Comparison of ENCODE assay signal across 8 cellular contexts in the genomic region with DNA sequence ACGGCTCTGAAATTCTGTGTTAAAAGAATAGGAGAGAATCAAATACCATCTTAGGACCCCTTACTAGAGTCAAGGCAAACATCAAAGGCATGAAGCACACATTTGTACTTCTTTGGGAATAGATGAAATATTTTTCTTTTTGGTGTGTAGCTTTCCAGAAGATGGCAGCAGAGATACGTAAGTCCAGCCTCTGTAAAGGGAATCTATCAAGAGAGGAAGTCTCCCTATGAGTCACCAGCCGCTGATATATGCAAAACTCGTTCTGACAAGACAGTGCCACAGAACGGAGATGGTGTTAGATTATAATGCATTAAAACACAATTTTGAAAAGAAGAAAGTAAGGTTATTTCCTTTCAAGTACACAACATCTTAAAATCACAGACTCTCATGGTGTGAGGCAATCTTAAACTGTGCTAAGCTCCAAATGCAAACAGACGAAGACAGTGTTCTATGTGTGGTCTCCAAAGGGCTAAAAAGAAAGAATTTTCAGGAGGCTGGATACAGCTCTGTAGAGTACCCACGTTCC.
A peak's percentile ranks its signal among the peaks of the same experiment; 100 is the strongest.
DNase-seq lines count a peak whose midpoint lies in the region; ATAC-seq and FAIRE-seq lines count a peak whose summit lies in the region.

No MANE protein-coding gene starts in this region.

- peak; percentile 89 for FAIRE-seq in endometrium (lab: Jason Lieb, UNC)

- intact Hi-C loops in activated CD4-positive, alpha-beta T cell treated with anti-CD3 and anti-CD28 coated beads for 36 hours (cut with DNase I, micrococcal nuclease), result loop anchor here (1.0 kb wide), 1 partner anchor 301 kb away; no protein-coding TSS in a partner anchor

- ATAC-seq in GM19372 (IDR thresholded peaks at IDR 0.05; ENCODE audit: low read depth, unreplicated experiment) (peak; percentile 99), HG03378 (IDR thresholded peaks at IDR 0.05; ENCODE audit: unreplicated experiment) (peak; percentile 100)
- ATAC-seq in activated CD4-positive, alpha-beta T cell treated with anti-CD3 and anti-CD28 coated beads for 36 hours, result peak; percentile 99
- ATAC-seq in stimulated activated naive CD8-positive, alpha-beta T cell treated with anti-CD3 and anti-CD28 coated beads, Interleukin-15, Interleukin-2, amounts not matched to agents 100 U/mL and 50 U/mL, for 24 hours, result peak; percentile 97

- H3K27ac Mint-ChIP-seq in activated CD4-positive, alpha-beta T cell treated with anti-CD3 and anti-CD28 coated beads for 36 hours, result no peak overlapping the region

- H3K27me3 Mint-ChIP-seq in activated CD4-positive, alpha-beta T cell treated with anti-CD3 and anti-CD28 coated beads for 36 hours, result peaks cover 5% of the 10 kb centered on the region

- peaks cover 2% of the 10 kb centered on the region for H3K9me3 Mint-ChIP-seq in activated CD4-positive, alpha-beta T cell treated with anti-CD3 and anti-CD28 coated beads for 36 hours (ENCODE audit: low read depth)

- peak; percentile 15 for DNase-seq in COR-L47 (lab: John Stamatoyannopoulos, UW)
- DNase-seq in NCI-H345 (lab: John Stamatoyannopoulos, UW), result peak; percentile 60
- peak; percentile 75 for DNase-seq in activated CD4-positive, alpha-beta T cell treated with anti-CD3 and anti-CD28 coated beads for 36 hours
- peak; percentile 76 for DNase-seq in mucosa of gallbladder (ENCODE audit: low spot score)
- DNase-seq in stimulated activated naive CD8-positive, alpha-beta T cell treated with anti-CD3 and anti-CD28 coated beads, Interleukin-15, Interleukin-2, amounts not matched to agents 100 U/mL and 50 U/mL, for 24 hours, result peak; percentile 50

- no peaks in the 10 kb centered on the region for H3K36me3 Mint-ChIP-seq in activated CD4-positive, alpha-beta T cell treated with anti-CD3 and anti-CD28 coated beads for 36 hours (ENCODE audit: low read depth)

- H3K4me3 Mint-ChIP-seq in activated CD4-positive, alpha-beta T cell treated with anti-CD3 and anti-CD28 coated beads for 36 hours, result no peak overlapping the region

- CTCF ChIA-PET in activated CD4-positive, alpha-beta T cell treated with anti-CD3 and anti-CD28 coated beads for 36 hours (lab: Charles Lee), result interaction anchor here (0.6 to 4.5 kb wide), 7 partner anchors 9 to 302 kb away, joined by 3 to 18 read pairs (median 6); no protein-coding TSS in a partner anchor

- POLR2A ChIA-PET in activated CD4-positive, alpha-beta T cell treated with anti-CD3 and anti-CD28 coated beads for 36 hours (lab: Charles Lee), result interaction anchor here (0.6 kb wide), 1 partner anchor 118 kb away, joined by 3 read pairs; no protein-coding TSS in a partner anchor

- no peaks in the 10 kb centered on the region for H3K4me1 Mint-ChIP-seq in activated CD4-positive, alpha-beta T cell treated with anti-CD3 and anti-CD28 coated beads for 36 hours

Comparison
In these comparisons a context has a peak if more than half of its experiments do, and no peak if none do; other contexts are left out.
1. Peak in every context shown above with its lines: DNase-seq and ATAC-seq.
2. DNase-seq: peak in every context shown above with its lines; median percentile 76 in mucosa of gallbladder; 75 in activated CD4-positive, alpha-beta T cell treated with anti-CD3 and anti-CD28 coated beads for 36 hours; 60 in NCI-H345; 50 in stimulated activated naive CD8-positive, alpha-beta T cell treated with anti-CD3 and anti-CD28 coated beads, Interleukin-15, Interleukin-2, amounts not matched to agents 100 U/mL and 50 U/mL, for 24 hours; 15 in COR-L47.